In genomic region chr2:60597346-60597745, GRCh38 we compare ENCODE assay signal across 27 cellular contexts.
"Had no signal": no experiment of that assay in that cellular context is flagged by ENCODE, and none has a peak within 500 bp of the region (broad histone marks: within the 10 kb centered on the region; RNA-seq: fewer than 3 reads in every experiment).

No MANE protein-coding gene starts in this region.

- ATAC-seq: effector memory CD8-positive, alpha-beta T cell; esophagus mucosa; natural killer cell; right cardiac atrium; stimulated activated naive B cell treated with anti-CD40 and anti-IgM and Interleukin-4, amounts not matched to agents 10 μg/mL and 1 μg/mL and 100 μg/mL, for 72 hours had no signal

- H3K27me3 Mint-ChIP-seq: stimulated activated naive B cell treated with anti-CD40 and anti-IgM and Interleukin-4, amounts not matched to agents 10 μg/mL and 1 μg/mL and 100 μg/mL, for 72 hours had no signal

- H3K27ac ChIP-seq: adrenal gland, neural progenitor cell, suprapubic skin, tibial artery, VCaP had no signal

- H3K4me1 Mint-ChIP-seq: activated naive CD8-positive, alpha-beta T cell treated with anti-CD3 and anti-CD28 coated beads for 36 hours; brain; natural killer cell; neural progenitor cell; stimulated activated naive B cell treated with anti-CD40 and anti-IgM and Interleukin-4, amounts not matched to agents 10 μg/mL and 1 μg/mL and 100 μg/mL, for 72 hours had no signal

- H3K9me3 ChIP-seq: suprapubic skin had no signal

- H3K9me3 Mint-ChIP-seq: effector memory CD8-positive, alpha-beta T cell; natural killer cell; T-helper 1 cell treated with Interleukin-12 subunit alpha and Interleukin-12 subunit beta and Interleukin-4 antibody, amounts not matched to agents 30 μg/mL and 1 μg/mL, for 36 hours had no signal

- DNase-seq: activated CD4-positive, alpha-beta T cell treated with anti-CD3 and anti-CD28 coated beads for 4 hours; activated CD4-positive, alpha-beta T cell treated with anti-CD3 and anti-CD28 coated beads, Interleukin-2, amount 50 U/mL, for 4 hours; activated effector memory CD4-positive, alpha-beta T cell treated with anti-CD3 and anti-CD28 coated beads, Interleukin-2, amount 50 U/mL, for 16 hours; activated naive CD4-positive, alpha-beta T cell treated with anti-CD3 and anti-CD28 coated beads for 36 hours; activated naive CD8-positive, alpha-beta T cell treated with anti-CD3 and anti-CD28 coated beads for 36 hours; adrenal gland; aorta; caudate nucleus; cortex of kidney; effector memory CD8-positive, alpha-beta T cell; head of caudate nucleus; hippocampal formation; natural killer cell; occipital lobe; right cardiac atrium; stimulated activated CD4-positive, alpha-beta T cell treated with anti-CD3 and anti-CD28 coated beads, Interleukin-15, amount 100 ng/mL, for 24 hours; stimulated activated CD4-positive, alpha-beta T cell treated with anti-CD3 and anti-CD28 coated beads, Interleukin-2, amount 100 ng/mL, for 24 hours; stimulated activated naive B cell treated with anti-CD40 and anti-IgM and Interleukin-4, amounts not matched to agents 10 μg/mL and 1 μg/mL and 100 μg/mL, for 72 hours; T-helper 9 cell; tibial artery had no signal

- H3K27ac Mint-ChIP-seq: activated naive CD4-positive, alpha-beta T cell treated with anti-CD3 and anti-CD28 coated beads for 36 hours; activated naive CD8-positive, alpha-beta T cell treated with anti-CD3 and anti-CD28 coated beads for 36 hours; brain; effector memory CD8-positive, alpha-beta T cell; memory B cell; natural killer cell; neural progenitor cell; stimulated activated naive B cell treated with anti-CD40 and anti-IgM and Interleukin-4, amounts not matched to agents 10 μg/mL and 1 μg/mL and 100 μg/mL, for 72 hours; T-helper 1 cell treated with Interleukin-12 subunit alpha and Interleukin-12 subunit beta and Interleukin-4 antibody, amounts not matched to agents 30 μg/mL and 1 μg/mL, for 36 hours had no signal

- H3K36me3 Mint-ChIP-seq: activated naive CD8-positive, alpha-beta T cell treated with anti-CD3 and anti-CD28 coated beads for 36 hours; brain; memory B cell; neural progenitor cell; stimulated activated naive B cell treated with anti-CD40 and anti-IgM and Interleukin-4, amounts not matched to agents 10 μg/mL and 1 μg/mL and 100 μg/mL, for 72 hours had no signal

- H3K36me3 ChIP-seq: adrenal gland, neural progenitor cell, suprapubic skin, tibial artery had no signal

- H3K27me3 ChIP-seq: adrenal gland, neural progenitor cell, suprapubic skin, tibial artery had no signal

- H3K4me3 Mint-ChIP-seq: activated naive CD4-positive, alpha-beta T cell treated with anti-CD3 and anti-CD28 coated beads for 36 hours; activated naive CD8-positive, alpha-beta T cell treated with anti-CD3 and anti-CD28 coated beads for 36 hours; brain; effector memory CD8-positive, alpha-beta T cell; memory B cell; natural killer cell; neural progenitor cell; stimulated activated naive B cell treated with anti-CD40 and anti-IgM and Interleukin-4, amounts not matched to agents 10 μg/mL and 1 μg/mL and 100 μg/mL, for 72 hours; T-helper 1 cell treated with Interleukin-12 subunit alpha and Interleukin-12 subunit beta and Interleukin-4 antibody, amounts not matched to agents 30 μg/mL and 1 μg/mL, for 36 hours had no signal

- H3K4me3 ChIP-seq: adrenal gland, neural progenitor cell, suprapubic skin, tibial artery had no signal

- H3K4me1 ChIP-seq: adrenal gland, neural progenitor cell, suprapubic skin, tibial artery had no signal
